Comparison of ENCODE assay signal across 8 cellular contexts in the genomic region with DNA sequence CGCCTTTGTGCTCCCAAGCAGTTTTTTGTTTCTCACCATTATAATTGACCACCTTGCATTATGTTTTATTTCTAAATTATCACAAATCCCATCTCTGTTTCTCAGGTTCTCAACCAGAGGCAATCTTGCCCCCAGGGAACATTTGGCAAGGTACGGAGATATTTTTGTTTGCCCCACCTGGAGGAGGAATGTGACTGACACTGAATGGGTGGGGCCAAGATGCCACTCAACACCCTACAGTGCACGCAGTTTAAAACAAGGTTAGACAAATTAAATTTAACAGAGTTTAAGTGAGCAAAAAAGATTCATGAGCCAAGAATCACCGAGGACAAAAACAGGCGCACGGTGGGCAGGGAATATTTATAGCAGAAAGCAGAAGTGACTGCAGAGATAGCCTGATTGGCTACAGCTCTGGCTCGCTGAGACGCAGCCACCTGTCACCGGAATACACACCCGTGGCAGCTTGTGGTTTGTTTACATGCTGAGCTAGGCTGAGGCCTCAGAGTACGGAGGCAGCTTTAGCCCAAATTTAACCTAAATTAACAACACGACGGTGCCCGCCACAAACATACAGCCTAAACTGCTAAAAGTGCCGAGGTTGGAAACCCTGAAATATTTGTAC.
DNase-seq lines count a peak whose midpoint lies in the region; ATAC-seq, FAIRE-seq and TF ChIP-seq lines count a peak whose summit lies in the region.

No MANE protein-coding gene starts in this region.

- peak; percentile 96 for ATAC-seq in HG03039 (IDR thresholded peaks at IDR 0.05; ENCODE audit: unreplicated experiment)

- no peak for FAIRE-seq in H54 (lab: Jason Lieb, UNC)

- peak; percentile 35 to 36 for DNase-seq in activated CD8-positive, alpha-beta memory T cell treated with anti-CD3 and anti-CD28 coated beads for 1 hour (ENCODE audit: extremely low read depth in 1 of 2, low read depth in 1 of 2)
- DNase-seq in activated CD8-positive, alpha-beta memory T cell treated with anti-CD3 and anti-CD28 coated beads for 24 hours: no peak
- DNase-seq in NCI-H510A (lab: John Stamatoyannopoulos, UW): peak; percentile 44
- DNase-seq in activated CD8-positive, alpha-beta memory T cell treated with anti-CD3 and anti-CD28 coated beads, Interleukin-2, amount 50 U/mL, for 48 hours: peak; percentile 64
- peak; percentile 13 for DNase-seq in myocyte (ENCODE audit: low read depth)
- DNase-seq in mesenteric fat pad (ENCODE audit: low spot score): no peak
- no peak for DNase-seq in H54 (ENCODE audit: insufficient read length, low spot score)

- TF ChIP-seq POLR2A in H54 (IDR thresholded peaks at IDR 0.05; ENCODE audit: low read depth, low read length): no peak

Comparison
In these comparisons a context has a peak if more than half of its experiments do, and no peak if none do; other contexts are left out.
1. DNase-seq: peak in activated CD8-positive, alpha-beta memory T cell treated with anti-CD3 and anti-CD28 coated beads for 1 hour (2 of 2), NCI-H510A (single experiment), activated CD8-positive, alpha-beta memory T cell treated with anti-CD3 and anti-CD28 coated beads, Interleukin-2, amount 50 U/mL, for 48 hours (single experiment) and myocyte (single experiment); none in activated CD8-positive, alpha-beta memory T cell treated with anti-CD3 and anti-CD28 coated beads for 24 hours (single experiment), mesenteric fat pad (single experiment) and H54 (single experiment).